ENCODE assay signal across 23 cellular contexts in genomic region chrX:47706575-47706974, GRCh38. TPM values are rescaled to one million over a fixed set of nuclear protein-coding genes. Genes with fewer than 3 reads are reported as not detected.
DNase-seq lines count a peak whose midpoint lies in the region; ATAC-seq and TF ChIP-seq lines count a peak whose summit lies in the region.
"Had no signal": no experiment of that assay in that cellular context is flagged by ENCODE, and none has a peak within 500 bp of the region (broad histone marks: within the 10 kb centered on the region; RNA-seq: fewer than 3 reads in every experiment).

No MANE protein-coding gene starts in this region.

- no peaks in the 10 kb centered on the region for H3F3A ChIP-seq in PC-3 (ENCODE audit: low read length, unreplicated experiment)

- no peak for TF ChIP-seq CTCF in AG09319 (IDR thresholded peaks at IDR 0.05; ENCODE audit: low read depth, low read length)
- no peak for TF ChIP-seq CTCF in choroid plexus epithelial cell (conservative IDR thresholded peaks at IDR 0.05; ENCODE audit: low read depth, low read length)
- no peak for TF ChIP-seq CTCF in nephron (IDR thresholded peaks at IDR 0.05; ENCODE audit: unreplicated experiment in 3 of 3)
- TF ChIP-seq CTCF in PC-3 (conservative IDR thresholded peaks at IDR 0.05; ENCODE audit: low read depth, low read length), result no peak

- H3K79me2 ChIP-seq in PC-3 (ENCODE audit: low read length), result no peaks in the 10 kb centered on the region

- H3K27ac Mint-ChIP-seq in nephron, result peak overlapping the region; percentile 92 to 95 (median 93)
- no peak overlapping the region for H3K27ac Mint-ChIP-seq in effector memory CD8-positive, alpha-beta T cell
- H3K27ac Mint-ChIP-seq: activated CD8-positive, alpha-beta T cell treated with anti-CD3 and anti-CD28 coated beads for 36 hours; activated T-cell treated with anti-CD3 and anti-CD28 coated beads, Interleukin-2, amount 50 U/mL, for 24 hours; WTC11 had no signal

- DNase-seq in AG09319 (ENCODE audit: extremely low read depth, low read depth) (peak; percentile 27), M059J (ENCODE audit: low read depth) (peak; percentile 21), choroid plexus epithelial cell (ENCODE audit: low read depth) (peak; percentile 75), NCI-H146 treated with DMSO at 0.1 percent for 48 hours (lab: John Stamatoyannopoulos, UW; ENCODE audit: unreplicated experiment) (no peak), PC-3 (no peak)
- no peak for DNase-seq in effector memory CD8-positive, alpha-beta T cell
- DNase-seq: activated CD8-positive, alpha-beta T cell treated with anti-CD3 and anti-CD28 coated beads for 36 hours; activated naive CD4-positive, alpha-beta T cell treated with Interleukin-2 at 50 U/mL for 16 hours; activated T-cell treated with anti-CD3 and anti-CD28 coated beads, Interleukin-2, amount 50 U/mL, for 24 hours; AML-193; DND-41; left colon; midbrain; NCI-H1436; stimulated activated CD4-positive, alpha-beta T cell treated with anti-CD3 and anti-CD28 coated beads, Interleukin-4, amount 100 ng/mL, for 24 hours; T-helper 17 cell had no signal

- H2AFZ ChIP-seq in PC-3 (ENCODE audit: low read length), result no peak overlapping the region

- H3K36me3 ChIP-seq in PC-3 (ENCODE audit: low read depth, low read length), result no peaks in the 10 kb centered on the region
- H3K36me3 ChIP-seq: ascending aorta, prostate gland had no signal

- H3K27ac ChIP-seq in PC-3 (ENCODE audit: low read length), result no peak overlapping the region
- H3K27ac ChIP-seq: ascending aorta, prostate gland had no signal

- BruUV-seq in PC-3 (replicated peaks; lab: Mats Ljungman, UMichigan), result no TSS peak

- H3K27me3 ChIP-seq in PC-3 (ENCODE audit: low read length), result peaks cover 49% of the 10 kb centered on the region
- H3K27me3 ChIP-seq: ascending aorta had no signal

- no peak overlapping the region for H3K4me2 ChIP-seq in PC-3 (ENCODE audit: low read length)

- H3K9me3 Mint-ChIP-seq in nephron, result peaks cover 3% of the 10 kb centered on the region
- no peaks in the 10 kb centered on the region for H3K9me3 Mint-ChIP-seq in effector memory CD8-positive, alpha-beta T cell
- H3K9me3 Mint-ChIP-seq: activated CD8-positive, alpha-beta T cell treated with anti-CD3 and anti-CD28 coated beads for 36 hours; activated T-cell treated with anti-CD3 and anti-CD28 coated beads, Interleukin-2, amount 50 U/mL, for 24 hours; neural crest cell; WTC11 had no signal

- no peaks in the 10 kb centered on the region for H3K9me3 ChIP-seq in PC-3 (ENCODE audit: low read length)
- H3K9me3 ChIP-seq: ascending aorta, prostate gland had no signal

- H3K27me3 Mint-ChIP-seq in nephron (ENCODE audit: low read depth), result no peaks in the 10 kb centered on the region
- H3K27me3 Mint-ChIP-seq in effector memory CD8-positive, alpha-beta T cell, result peaks cover 18 to 21% of the 10 kb centered on the region in 2 donors

- H3K4me3 ChIP-seq in choroid plexus epithelial cell (ENCODE audit: low read depth, low read length) (no peak overlapping the region), PC-3 (ENCODE audit: low read length) (no peak overlapping the region)
- H3K4me3 ChIP-seq: ascending aorta, coronary artery, prostate gland had no signal

- H3K4me3 Mint-ChIP-seq in nephron, result peak overlapping the region in 1 of 3 experiments; percentile 7
- no peak overlapping the region for H3K4me3 Mint-ChIP-seq in effector memory CD8-positive, alpha-beta T cell
- H3K4me3 Mint-ChIP-seq: activated CD8-positive, alpha-beta T cell treated with anti-CD3 and anti-CD28 coated beads for 36 hours; activated T-cell treated with anti-CD3 and anti-CD28 coated beads, Interleukin-2, amount 50 U/mL, for 24 hours; neural crest cell; T-helper 17 cell; WTC11 had no signal

- CTCF ChIA-PET in PC-3 (lab: Charles Lee), result no interaction called here

- intact Hi-C loops in PC-3 (cut with micrococcal nuclease), result no loop called here

- H3K9me2 ChIP-seq in PC-3 (replicated peaks; ENCODE audit: low read length), result no peaks in the 10 kb centered on the region

- H3K4me1 Mint-ChIP-seq in nephron, result peaks cover 55% of the 10 kb centered on the region
- no peaks in the 10 kb centered on the region for H3K4me1 Mint-ChIP-seq in effector memory CD8-positive, alpha-beta T cell (ENCODE audit: low read depth in 2 of 2)
- H3K4me1 Mint-ChIP-seq: neural crest cell, T-helper 17 cell had no signal

- no peaks in the 10 kb centered on the region for H3K4me1 ChIP-seq in PC-3 (ENCODE audit: insufficient read depth, low read length)
- H3K4me1 ChIP-seq: ascending aorta, prostate gland had no signal

- H4K20me1 ChIP-seq in PC-3 (ENCODE audit: low read length), result no peaks in the 10 kb centered on the region

- ATAC-seq in effector memory CD8-positive, alpha-beta T cell (replicated peaks), result no peak
- ATAC-seq in HG03045 (IDR thresholded peaks at IDR 0.05; ENCODE audit: unreplicated experiment) (no peak), PC-3 (no peak)
- ATAC-seq: activated CD8-positive, alpha-beta T cell treated with anti-CD3 and anti-CD28 coated beads for 36 hours; left colon; T-helper 17 cell; WTC11 had no signal

- no peaks in the 10 kb centered on the region for H3K36me3 Mint-ChIP-seq in nephron (ENCODE audit: low read depth)
- no peaks in the 10 kb centered on the region for H3K36me3 Mint-ChIP-seq in effector memory CD8-positive, alpha-beta T cell (ENCODE audit: insufficient read depth)
- H3K36me3 Mint-ChIP-seq: WTC11 had no signal

- H3K9ac ChIP-seq in PC-3 (ENCODE audit: low read length), result no peak overlapping the region

- POLR2A ChIA-PET in PC-3 (lab: Charles Lee; ENCODE audit: unreplicated experiment), result no interaction called here

RNA-seq across cellular contexts. Expression of gene UXT, which starts 47.6 kb away (rescaled TPM):
- total RNA-seq in M059J (2014; rRNA removed; shearing (Covaris generic)), result 178 and 233 TPM in 2 replicates
- 143 and 144 TPM in 2 replicates for total RNA-seq in PC-3 (2014; rRNA removed)

RNA-seq across cellular contexts. Expression of gene ELK1, which starts 56.2 kb away (rescaled TPM):
- 37.9 and 51.0 TPM in 2 replicates for total RNA-seq in M059J (2014; rRNA removed; shearing (Covaris generic))
- 59.0 and 63.1 TPM in 2 replicates for total RNA-seq in PC-3 (2014; rRNA removed)

Comparison
In these comparisons a context has a peak if more than half of its experiments do, and no peak if none do; other contexts are left out.
1. DNase-seq: peak in AG09319 (single experiment), M059J (single experiment) and choroid plexus epithelial cell (single experiment); none in effector memory CD8-positive, alpha-beta T cell (0 of 3), NCI-H146 treated with DMSO at 0.1 percent for 48 hours (single experiment) and PC-3 (single experiment).
2. H3K27ac Mint-ChIP-seq: peak in nephron (3 of 3); none in effector memory CD8-positive, alpha-beta T cell (0 of 2).